8 cellular contexts compared by ENCODE assay signal in the genomic region with DNA sequence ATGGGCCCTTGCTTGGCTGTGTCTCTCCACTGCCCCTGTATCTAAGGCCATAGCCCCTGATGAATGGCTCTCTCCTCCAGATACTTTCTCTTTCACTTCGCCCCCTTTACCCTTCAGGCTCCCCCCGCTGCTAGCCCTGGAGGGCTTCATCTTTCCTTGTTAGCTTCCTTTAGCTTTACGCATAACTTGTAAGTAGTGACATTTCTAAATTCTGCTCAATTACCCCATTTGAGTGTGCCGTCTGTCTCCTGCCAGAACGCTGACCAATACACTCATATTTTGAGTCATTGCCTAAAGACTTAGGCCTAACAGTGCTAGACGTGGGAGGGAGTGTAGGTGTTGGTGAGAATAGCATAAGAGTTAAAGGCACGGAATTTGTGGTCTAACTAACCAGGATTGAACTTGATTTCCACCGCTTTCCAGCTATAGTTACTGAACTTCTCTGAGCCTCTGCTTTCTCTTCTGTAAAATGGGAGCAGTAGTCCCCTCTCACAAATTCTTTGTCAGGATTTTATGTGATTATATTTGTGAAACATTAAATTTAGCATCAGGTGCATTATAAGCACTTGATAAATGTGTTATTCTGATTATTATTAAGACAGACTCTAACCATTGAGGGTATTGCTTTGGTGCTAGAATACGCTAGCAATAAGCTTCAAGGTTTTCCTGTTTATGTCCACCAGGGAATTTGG.
DNase-seq lines count a peak whose midpoint lies in the region; ATAC-seq and TF ChIP-seq lines count a peak whose summit lies in the region.

No MANE protein-coding gene starts in this region.

- ATAC-seq in GM21619 (IDR thresholded peaks at IDR 0.05; ENCODE audit: unreplicated experiment): peak; percentile 81
- ATAC-seq in stimulated activated effector memory CD8-positive, alpha-beta T cell treated with anti-CD3 and anti-CD28 coated beads, Interleukin-12 subunit alpha, Interleukin-12 subunit beta, amount 100 ng/mL, for 72 hours: peak; percentile 91

- H3K36me3 Mint-ChIP-seq in T-helper 1 cell treated with Interleukin-12 subunit alpha and Interleukin-12 subunit beta and Interleukin-4 antibody, amounts not matched to agents 30 μg/mL and 1 μg/mL, for 36 hours (ENCODE audit: low read depth): no peaks in the 10 kb centered on the region
- peaks cover 18% of the 10 kb centered on the region for H3K36me3 Mint-ChIP-seq in stimulated activated effector memory CD8-positive, alpha-beta T cell treated with anti-CD3 and anti-CD28 coated beads, Interleukin-12 subunit alpha, Interleukin-12 subunit beta, amount 100 ng/mL, for 72 hours

- peaks cover 35% of the 10 kb centered on the region for H3K4me1 Mint-ChIP-seq in T-helper 1 cell treated with Interleukin-12 subunit alpha and Interleukin-12 subunit beta and Interleukin-4 antibody, amounts not matched to agents 30 μg/mL and 1 μg/mL, for 36 hours (ENCODE audit: low read depth)
- peaks cover 58% of the 10 kb centered on the region for H3K4me1 Mint-ChIP-seq in stimulated activated effector memory CD8-positive, alpha-beta T cell treated with anti-CD3 and anti-CD28 coated beads, Interleukin-12 subunit alpha, Interleukin-12 subunit beta, amount 100 ng/mL, for 72 hours

- H3K4me3 Mint-ChIP-seq in T-helper 1 cell treated with Interleukin-12 subunit alpha and Interleukin-12 subunit beta and Interleukin-4 antibody, amounts not matched to agents 30 μg/mL and 1 μg/mL, for 36 hours: peak overlapping the region; percentile 61
- peak overlapping the region; percentile 51 for H3K4me3 Mint-ChIP-seq in stimulated activated effector memory CD8-positive, alpha-beta T cell treated with anti-CD3 and anti-CD28 coated beads, Interleukin-12 subunit alpha, Interleukin-12 subunit beta, amount 100 ng/mL, for 72 hours

- H3K9me3 Mint-ChIP-seq in T-helper 1 cell treated with Interleukin-12 subunit alpha and Interleukin-12 subunit beta and Interleukin-4 antibody, amounts not matched to agents 30 μg/mL and 1 μg/mL, for 36 hours: peaks cover 6% of the 10 kb centered on the region
- peaks cover 3% of the 10 kb centered on the region for H3K9me3 Mint-ChIP-seq in stimulated activated effector memory CD8-positive, alpha-beta T cell treated with anti-CD3 and anti-CD28 coated beads, Interleukin-12 subunit alpha, Interleukin-12 subunit beta, amount 100 ng/mL, for 72 hours

- TF ChIP-seq CTCF in GM06990 (IDR thresholded peaks at IDR 0.05; ENCODE audit: insufficient read depth, low read length, poor library complexity, severe bottlenecking) (no peak), fibroblast of pulmonary artery (IDR thresholded peaks at IDR 0.05; ENCODE audit: low read length, missing control alignments) (no peak)

- DNase-seq in GM06990 (ENCODE audit: extremely low read depth, insufficient read length) (peak; percentile 75), fibroblast of pulmonary artery (ENCODE audit: low read depth) (peak; percentile 63), NCI-H2227 (lab: John Stamatoyannopoulos, UW; ENCODE audit: unreplicated experiment) (no peak), cerebellar nuclear complex (lab: John Stamatoyannopoulos, UW) (no peak), globus pallidus (ENCODE audit: low spot score) (no peak)
- peak; percentile 42 to 82 for DNase-seq in stimulated activated effector memory CD8-positive, alpha-beta T cell treated with anti-CD3 and anti-CD28 coated beads, Interleukin-12 subunit alpha, Interleukin-12 subunit beta, amount 100 ng/mL, for 72 hours (ENCODE audit: low spot score in 2 of 2)

- peak overlapping the region; percentile 40 for H3K4me3 ChIP-seq in GM06990 (replicated peaks; ENCODE audit: low read depth, low read length)
- no peak overlapping the region for H3K4me3 ChIP-seq in fibroblast of pulmonary artery (replicated peaks; ENCODE audit: low read depth, low read length)

- no peaks in the 10 kb centered on the region for H3K27me3 Mint-ChIP-seq in T-helper 1 cell treated with Interleukin-12 subunit alpha and Interleukin-12 subunit beta and Interleukin-4 antibody, amounts not matched to agents 30 μg/mL and 1 μg/mL, for 36 hours (ENCODE audit: low read depth)

- no peaks in the 10 kb centered on the region for H3K36me3 ChIP-seq in GM06990 (ENCODE audit: control insufficient read depth, insufficient read depth, low read length)

- H3K27me3 ChIP-seq in GM06990 (replicated peaks; ENCODE audit: control insufficient read depth, insufficient read depth, low read length): no peaks in the 10 kb centered on the region

- peak overlapping the region; percentile 75 for H3K27ac Mint-ChIP-seq in T-helper 1 cell treated with Interleukin-12 subunit alpha and Interleukin-12 subunit beta and Interleukin-4 antibody, amounts not matched to agents 30 μg/mL and 1 μg/mL, for 36 hours
- H3K27ac Mint-ChIP-seq in stimulated activated effector memory CD8-positive, alpha-beta T cell treated with anti-CD3 and anti-CD28 coated beads, Interleukin-12 subunit alpha, Interleukin-12 subunit beta, amount 100 ng/mL, for 72 hours: peak overlapping the region; percentile 83

Comparison
In these comparisons a context has a peak if more than half of its experiments do, and no peak if none do; other contexts are left out.
1. DNase-seq: peak in GM06990 (single experiment), fibroblast of pulmonary artery (single experiment) and stimulated activated effector memory CD8-positive, alpha-beta T cell treated with anti-CD3 and anti-CD28 coated beads, Interleukin-12 subunit alpha, Interleukin-12 subunit beta, amount 100 ng/mL, for 72 hours (2 of 2); none in NCI-H2227 (single experiment), cerebellar nuclear complex (0 of 2) and globus pallidus (single experiment).